In the genomic region with DNA sequence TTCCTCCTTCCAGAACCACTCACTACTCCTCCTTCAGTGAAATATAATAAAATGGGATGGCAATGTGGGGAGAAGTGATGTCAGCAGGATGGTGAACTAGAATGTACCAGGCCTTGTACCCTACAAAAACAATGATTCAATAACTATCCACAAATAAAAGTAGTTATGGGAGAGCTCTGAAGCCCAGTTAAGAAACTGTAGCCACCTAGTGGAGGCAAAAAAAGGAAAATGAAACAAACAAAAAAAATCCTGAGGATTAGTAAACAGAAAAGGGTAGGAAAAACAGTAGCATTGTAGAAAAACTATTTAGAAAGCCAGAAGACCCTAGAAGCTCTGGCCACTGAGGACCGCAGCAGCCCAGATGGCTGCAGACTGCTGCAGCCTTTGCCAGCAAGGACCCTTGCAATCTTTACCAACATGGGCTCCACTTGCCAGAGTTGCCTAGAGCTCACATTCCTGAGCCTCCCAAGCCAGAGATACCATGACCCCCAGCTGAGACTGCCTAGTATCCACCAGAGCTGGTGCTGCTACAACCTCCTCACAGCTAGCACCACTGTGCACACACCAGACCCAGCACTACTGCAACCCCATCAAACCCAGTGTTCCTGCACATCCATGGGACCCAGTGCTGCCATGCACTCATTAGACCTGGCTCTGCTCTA, we compare ENCODE assay signal across 19 cellular contexts.
DNase-seq lines count a peak whose midpoint lies in the region; ATAC-seq and TF ChIP-seq lines count a peak whose summit lies in the region.
"Had no signal": no experiment of that assay in that cellular context is flagged by ENCODE, and none has a peak within 500 bp of the region (broad histone marks: within the 10 kb centered on the region; RNA-seq: fewer than 3 reads in every experiment).

No MANE protein-coding gene starts in this region.

- H3K4me3 ChIP-seq in Caco-2 (ENCODE audit: low read depth, low read length) (no peak overlapping the region), choroid plexus epithelial cell (ENCODE audit: low read depth, low read length) (no peak overlapping the region)
- H3K4me3 ChIP-seq: GM23248, mucosa of descending colon had no signal

- DNase-seq in Caco-2 (no peak), HT-29 (ENCODE audit: low spot score) (peak; percentile 25), choroid plexus epithelial cell (ENCODE audit: low read depth) (peak; percentile 12), Ammon's horn (ENCODE audit: low spot score) (no peak), RKO (ENCODE audit: low spot score) (no peak), NCI-H2196 (lab: John Stamatoyannopoulos, UW; ENCODE audit: unreplicated experiment) (no peak), left cardiac atrium (no peak)
- DNase-seq: activated CD4-positive, alpha-beta T cell treated with anti-CD3 and anti-CD28 coated beads, Interleukin-2, amount 50 U/mL, for 48 hours; activated T-cell treated with anti-CD3 and anti-CD28 coated beads, Interleukin-2, amount 50 U/mL, for 48 hours; effector CD4-positive, alpha-beta T cell; GM23248; mucosa of descending colon; NCI-H1105 treated with DMSO at 0.1 percent for 48 hours; NCI-H69; occipital lobe; OCI-M1; stimulated activated CD4-positive, alpha-beta T cell treated with anti-CD3 and anti-CD28 coated beads, Interleukin-2, amount 100 ng/mL, for 48 hours had no signal

- H3K4me1 ChIP-seq in Caco-2 = peaks cover 44% of the 10 kb centered on the region

- peaks cover 11% of the 10 kb centered on the region for H3K9me3 Mint-ChIP-seq in Caco-2 (ENCODE audit: unreplicated experiment)
- peaks cover 13% of the 10 kb centered on the region for H3K9me3 Mint-ChIP-seq in nephron

- no peak for ATAC-seq in left cardiac atrium
- ATAC-seq: mucosa of descending colon had no signal

- H3K4me1 Mint-ChIP-seq in Caco-2 (ENCODE audit: low read depth, unreplicated experiment) = peaks cover 35% of the 10 kb centered on the region
- no peaks in the 10 kb centered on the region for H3K4me1 Mint-ChIP-seq in nephron

- intact Hi-C loops in Caco-2 (cut with micrococcal nuclease; ENCODE audit: unreplicated experiment) (loop anchor here (1.0 to 5.0 kb wide), 2 partner anchors 39 to 263 kb away; no protein-coding TSS in a partner anchor), left cardiac atrium (cut with DNase I) (no loop called here)

- no peak overlapping the region for H3K4me3 Mint-ChIP-seq in Caco-2 (ENCODE audit: unreplicated experiment)
- no peak overlapping the region for H3K4me3 Mint-ChIP-seq in nephron
- H3K4me3 Mint-ChIP-seq: activated naive CD8-positive, alpha-beta T cell had no signal

- POLR2A ChIA-PET in Caco-2 (lab: Charles Lee) = no interaction called here

- CTCF ChIA-PET in Caco-2 (lab: Charles Lee) = interaction anchor here (0.7 to 2.5 kb wide), 5 partner anchors 9 to 141 kb away, joined by 3 to 18 read pairs (median 4); no protein-coding TSS in a partner anchor

- BruUV-seq in Caco-2 (replicated peaks; lab: Mats Ljungman, UMichigan) = no TSS peak

- H3K36me3 ChIP-seq in Caco-2 (ENCODE audit: control insufficient read depth, insufficient read depth, low read length) = no peaks in the 10 kb centered on the region

- no peaks in the 10 kb centered on the region for H3K27me3 ChIP-seq in Caco-2 (replicated peaks; ENCODE audit: control insufficient read depth, insufficient read depth, low read length)

- peaks cover 14% of the 10 kb centered on the region for H3K36me3 Mint-ChIP-seq in Caco-2 (ENCODE audit: insufficient read depth, unreplicated experiment)
- H3K36me3 Mint-ChIP-seq in nephron (ENCODE audit: low read depth) = no peaks in the 10 kb centered on the region
- H3K36me3 Mint-ChIP-seq: activated naive CD8-positive, alpha-beta T cell had no signal

- H3K27me3 Mint-ChIP-seq in Caco-2 (ENCODE audit: insufficient read depth, unreplicated experiment) = no peaks in the 10 kb centered on the region
- H3K27me3 Mint-ChIP-seq in nephron (ENCODE audit: low read depth) = peaks cover 11% of the 10 kb centered on the region
- H3K27me3 Mint-ChIP-seq: activated naive CD8-positive, alpha-beta T cell had no signal

- no peak overlapping the region for H3K27ac Mint-ChIP-seq in Caco-2 (ENCODE audit: unreplicated experiment)
- no peak overlapping the region for H3K27ac Mint-ChIP-seq in nephron
- H3K27ac Mint-ChIP-seq: activated naive CD8-positive, alpha-beta T cell had no signal

- no peaks in the 10 kb centered on the region; the same call in 1 of the 2 replicates for H3K9me3 ChIP-seq in Caco-2
- H3K9me3 ChIP-seq: mucosa of descending colon had no signal

- TF ChIP-seq CTCF in Caco-2 (IDR thresholded peaks at IDR 0.05; ENCODE audit: insufficient read depth in 1 of 2, low read depth in 1 of 2, low read length in 1 of 2, severe bottlenecking in 1 of 2, unreplicated experiment in 1 of 2) (peak; percentile 32 to 51), choroid plexus epithelial cell (conservative IDR thresholded peaks at IDR 0.05; ENCODE audit: low read depth, low read length) (no peak), nephron (IDR thresholded peaks at IDR 0.05; ENCODE audit: unreplicated experiment in 3 of 3) (peak; percentile 9 to 28 (median 17))

Comparison
In these comparisons a context has a peak if more than half of its experiments do, and no peak if none do; other contexts are left out.
1. DNase-seq: peak in HT-29 (single experiment) and choroid plexus epithelial cell (single experiment); none in Caco-2 (0 of 2), Ammon's horn (single experiment), RKO (single experiment), NCI-H2196 (single experiment) and left cardiac atrium (single experiment).